1 cellular context compared by ENCODE assay signal in genomic region chr19:1423445-1424181, GRCh38.
TF ChIP-seq lines count a peak whose summit lies in the region.

No MANE protein-coding gene starts in this region.

TF ChIP-seq in HepG2, 621 proteins besides CTCF, POLR2A, EP300 and RAD21:
- TF ChIP-seq ZBTB38 (CRISPR knock-in tag; IDR thresholded peaks at IDR 0.05) (peak; percentile 98), IRX3 (CRISPR knock-in tag; IDR thresholded peaks at IDR 0.05; ENCODE audit: borderline replicate concordance, low read depth) (no peak; the same call in 1 of the 2 replicates), RBM22 (optimal IDR thresholded peaks at IDR 0.05; ENCODE audit: low read length) (peak; percentile 3), ZBTB8A (CRISPR knock-in tag; IDR thresholded peaks at IDR 0.05; ENCODE audit: borderline replicate concordance, low read depth) (no peak), HNRNPL (IDR thresholded peaks at IDR 0.05; ENCODE audit: low read depth, low read length) (0 out of 2 replicates have a peak, but pooled peaks have one; percentile 1), MXD4 (CRISPR knock-in tag; IDR thresholded peaks at IDR 0.05) (no peak), KDM6A (CRISPR knock-in tag; IDR thresholded peaks at IDR 0.05; ENCODE audit: low read depth) (no peak), HNF4G (IDR thresholded peaks at IDR 0.05; ENCODE audit: borderline replicate concordance, low read depth, low read length) (peak; percentile 16; the same call in 1 of the 2 replicates), HNF4G (CRISPR knock-in tag; IDR thresholded peaks at IDR 0.05; ENCODE audit: borderline replicate concordance, low read depth) (no peak), ZNF781 (CRISPR knock-in tag; IDR thresholded peaks at IDR 0.05; ENCODE audit: borderline replicate concordance, not compliant biosample characterization) (no peak), NBN (conservative IDR thresholded peaks at IDR 0.05) (no peak), HMGXB4 (CRISPR knock-in tag; IDR thresholded peaks at IDR 0.05; ENCODE audit: borderline replicate concordance in 1 of 2, low read depth in 1 of 2) (0 out of 4 replicates have a peak, but pooled peaks of 1 of the 2 experiments have one; percentile 3), TIGD3 (CRISPR knock-in tag; IDR thresholded peaks at IDR 0.05; ENCODE audit: borderline replicate concordance) (no peak), ZNF292 (CRISPR knock-in tag; IDR thresholded peaks at IDR 0.05; ENCODE audit: borderline replicate concordance, low read depth) (0 out of 2 replicates have a peak, but pooled peaks have one; percentile 13), MYPOP (CRISPR knock-in tag; IDR thresholded peaks at IDR 0.05) (0 out of 2 replicates have a peak, but pooled peaks have one; percentile 28), ZNF740 (CRISPR knock-in tag; IDR thresholded peaks at IDR 0.05) (no peak), ZBTB33 (CRISPR knock-in tag; IDR thresholded peaks at IDR 0.05) (peak; percentile 90), ZBTB34 (CRISPR knock-in tag; IDR thresholded peaks at IDR 0.05) (no peak), ZNF343 (CRISPR knock-in tag; IDR thresholded peaks at IDR 0.05) (0 out of 2 replicates have a peak, but pooled peaks have one; percentile 13), CERS6 (CRISPR knock-in tag; IDR thresholded peaks at IDR 0.05) (no peak), NR2C2 (CRISPR knock-in tag; IDR thresholded peaks at IDR 0.05; ENCODE audit: borderline replicate concordance) (0 out of 2 replicates have a peak, but pooled peaks have one; percentile 1), ZMYM3 (CRISPR knock-in tag; IDR thresholded peaks at IDR 0.05) (0 out of 2 replicates have a peak, but pooled peaks have one; percentile 21), PRPF4 (IDR thresholded peaks at IDR 0.05; ENCODE audit: low read depth, low read length, poor library complexity, severe bottlenecking) (peak; percentile 94), ZBTB3 (CRISPR knock-in tag; IDR thresholded peaks at IDR 0.05; ENCODE audit: borderline replicate concordance, low read depth) (0 out of 2 replicates have a peak, but pooled peaks have one; percentile 21), SKI (IDR thresholded peaks at IDR 0.05; ENCODE audit: partially characterized antibody) (peak; percentile 22), ZNF407 (CRISPR knock-in tag; IDR thresholded peaks at IDR 0.05; ENCODE audit: not compliant biosample characterization) (no peak), ATM (IDR thresholded peaks at IDR 0.05; ENCODE audit: borderline replicate concordance) (no peak)
